In genomic region chr2:75751824-75752468, GRCh38 we compare ENCODE assay signal across 19 cellular contexts. TPM values are rescaled to one million over a fixed set of nuclear protein-coding genes. Genes with fewer than 3 reads are reported as not detected.
DNase-seq lines count a peak whose midpoint lies in the region; TF ChIP-seq lines count a peak whose summit lies in the region.
"Had no signal": no experiment of that assay in that cellular context is flagged by ENCODE, and none has a peak within 500 bp of the region (broad histone marks: within the 10 kb centered on the region; RNA-seq: fewer than 3 reads in every experiment).

No MANE protein-coding gene starts in this region.

- intact Hi-C loops in PC-9 (cut with micrococcal nuclease; ENCODE audit: unreplicated experiment), result no loop called here

- no peak overlapping the region for H2BK15ac ChIP-seq in H9 (ENCODE audit: low read depth, low read length)

- CTCF ChIA-PET in PC-9 (lab: Charles Lee), result no interaction called here

- H3T11ph ChIP-seq in H9 (ENCODE audit: low read length), result no peak overlapping the region

- no peaks in the 10 kb centered on the region for H3K36me3 Mint-ChIP-seq in H9 (ENCODE audit: insufficient read depth in 1 of 3, low read depth in 3 of 3)
- H3K36me3 Mint-ChIP-seq: CD4-positive, alpha-beta memory T cell had no signal

- no TSS peak for BruUV-seq in PC-9 (replicated peaks; lab: Mats Ljungman, UMichigan)

- TF ChIP-seq CTCF in H9 (conservative IDR thresholded peaks at IDR 0.05), result no peak
- no peak for TF ChIP-seq CTCF in PC-9 (conservative IDR thresholded peaks at IDR 0.05)

- no peaks in the 10 kb centered on the region for H3K27me3 Mint-ChIP-seq in H9 (ENCODE audit: low read depth)

- H3K4me3 ChIP-seq in ectodermal cell (ENCODE audit: insufficient read depth, low read depth, low read length) (no peak overlapping the region), PC-9 (no peak overlapping the region)
- H3K4me3 ChIP-seq: A549, BLaER1, GM23248 had no signal

- H3F3A ChIP-seq in PC-9 (ENCODE audit: insufficient read depth, low read depth), result no peaks in the 10 kb centered on the region

- H3K9me3 Mint-ChIP-seq in H9, result no peaks in the 10 kb centered on the region

- no peaks in the 10 kb centered on the region for H3K9me2 ChIP-seq in PC-9 (ENCODE audit: insufficient read depth)

- H4K91ac ChIP-seq in H9 (ENCODE audit: insufficient read length, low read depth, low read length), result no peak overlapping the region

- no peaks in the 10 kb centered on the region for H3K79me2 ChIP-seq in H9 (ENCODE audit: insufficient read depth, low read length)
- no peaks in the 10 kb centered on the region for H3K79me2 ChIP-seq in PC-9 (ENCODE audit: low read depth)

- no peaks in the 10 kb centered on the region for H3K79me1 ChIP-seq in H9 (ENCODE audit: insufficient read depth, low read depth, low read length, poor library complexity, severe bottlenecking)

- H2BK120ac ChIP-seq in H9 (ENCODE audit: low read depth, low read length, poor library complexity, severe bottlenecking), result no peak overlapping the region

- H3K27me3 ChIP-seq in H9 (ENCODE audit: insufficient read depth, low read length) (no peaks in the 10 kb centered on the region), ectodermal cell (ENCODE audit: control insufficient read depth, insufficient read depth, low read length, poor library complexity, severe bottlenecking) (no peaks in the 10 kb centered on the region), PC-9 (ENCODE audit: insufficient read depth, low read depth) (peaks cover 4% of the 10 kb centered on the region; the same call in 1 of the 2 replicates)
- H3K27me3 ChIP-seq: BLaER1 had no signal

- no peak overlapping the region for H3K27ac ChIP-seq in H9 (ENCODE audit: insufficient read length, low read depth, low read length)
- H3K27ac ChIP-seq in ectodermal cell (ENCODE audit: insufficient read depth, low read depth, low read length, poor library complexity, severe bottlenecking), result peak overlapping the region; percentile 19
- H3K27ac ChIP-seq in PC-9, result no peak overlapping the region
- H3K27ac ChIP-seq: A549, BLaER1, GM23248, KMS-11 had no signal

- no peak overlapping the region for H2AK5ac ChIP-seq in H9 (ENCODE audit: insufficient read length, low read length)

- POLR2A ChIA-PET in PC-9 (lab: Charles Lee; ENCODE audit: unreplicated experiment), result no interaction called here

- no peak overlapping the region for H4K8ac ChIP-seq in H9 (replicated peaks; ENCODE audit: insufficient read length, low read depth, low read length)

- no peaks in the 10 kb centered on the region for H3K23me2 ChIP-seq in H9 (ENCODE audit: insufficient read length, low read depth, low read length, poor library complexity, severe bottlenecking)

- no peak overlapping the region for H3K9ac ChIP-seq in H9 (ENCODE audit: extremely low read depth, insufficient read length, low read length)
- H3K9ac ChIP-seq: BLaER1, GM23248, KMS-11 had no signal

- no peak overlapping the region for H3K14ac ChIP-seq in H9 (ENCODE audit: insufficient read depth, low read length)

- H4K20me1 ChIP-seq in H9 (ENCODE audit: control insufficient read depth, insufficient read depth, insufficient read length) (no peaks in the 10 kb centered on the region), PC-9 (ENCODE audit: insufficient read depth) (no peaks in the 10 kb centered on the region)
- H4K20me1 ChIP-seq: BLaER1 had no signal

- no peak overlapping the region for H4K5ac ChIP-seq in H9 (ENCODE audit: insufficient read length, low read depth, low read length)

- no peak overlapping the region for H2BK5ac ChIP-seq in H9 (ENCODE audit: insufficient read length, low read length)

- H3K27ac Mint-ChIP-seq in H9, result peak overlapping the region in 2 of 3 experiments; percentile 19 to 95; a peak in 3 of 7 replicates
- H3K27ac Mint-ChIP-seq: CD4-positive, alpha-beta memory T cell had no signal

- H3K18ac ChIP-seq in H9 (ENCODE audit: insufficient read length, low read depth, low read length), result no peak overlapping the region

- H3K4ac ChIP-seq in H9 (ENCODE audit: low read depth, low read length), result no peak overlapping the region

- no peak overlapping the region for H2AFZ ChIP-seq in H9 (ENCODE audit: low read length)
- H2AFZ ChIP-seq in PC-9, result no peak overlapping the region
- H2AFZ ChIP-seq: GM23248 had no signal

- H3K4me2 ChIP-seq in H9 (ENCODE audit: insufficient read depth, insufficient read length, low read length), result no peak overlapping the region
- no peak overlapping the region for H3K4me2 ChIP-seq in PC-9
- H3K4me2 ChIP-seq: A549, BLaER1, KMS-11 had no signal

- no CpG with 5 or more reads among the region's 5 CpGs for WGBS in H9 (ENCODE audit: extremely low coverage, insufficient read length, low lambda C conversion rate)
- WGBS in ectodermal cell, 2 experiments, result 70 to 85% methylated on average over 4 to 5 of the region's 5 CpGs

- H3K36me3 ChIP-seq in ectodermal cell (ENCODE audit: control insufficient read depth, insufficient read depth, low read length) (no peaks in the 10 kb centered on the region), PC-9 (ENCODE audit: low read depth) (no peaks in the 10 kb centered on the region)
- H3K36me3 ChIP-seq: BLaER1 had no signal

- peaks cover 26 to 31% of the 10 kb centered on the region in 2 experiments for H3K4me1 Mint-ChIP-seq in H9
- H3K4me1 Mint-ChIP-seq: CD4-positive, alpha-beta memory T cell had no signal

- no peak overlapping the region for H3K56ac ChIP-seq in H9 (ENCODE audit: insufficient read length, low read depth, low read length)

- H3K23ac ChIP-seq in H9 (ENCODE audit: insufficient read length, low read depth, low read length), result no peak overlapping the region

- no peaks in the 10 kb centered on the region for H3K9me3 ChIP-seq in H9 (ENCODE audit: control insufficient read depth, low read depth, low read length)
- no peaks in the 10 kb centered on the region for H3K9me3 ChIP-seq in ectodermal cell (ENCODE audit: control insufficient read depth, low read length)
- no peaks in the 10 kb centered on the region for H3K9me3 ChIP-seq in PC-9 (ENCODE audit: insufficient read depth, low read depth)
- H3K9me3 ChIP-seq: A549 had no signal

- H2BK12ac ChIP-seq in H9 (ENCODE audit: insufficient read length, low read depth, low read length), result no peak overlapping the region

- H3K4me1 ChIP-seq in H9 (ENCODE audit: insufficient read depth, low read length) (peaks cover 2% of the 10 kb centered on the region; the same call in 1 of the 2 replicates), ectodermal cell (ENCODE audit: control insufficient read depth, insufficient read depth, low read length) (peaks cover 12% of the 10 kb centered on the region), PC-9 (replicated peaks; ENCODE audit: insufficient read depth) (no peaks in the 10 kb centered on the region)
- H3K4me1 ChIP-seq: A549, BLaER1 had no signal

- no peak overlapping the region for H3K4me3 Mint-ChIP-seq in H9
- H3K4me3 Mint-ChIP-seq: CD4-positive, alpha-beta memory T cell had no signal

- H2BK20ac ChIP-seq in H9 (ENCODE audit: low read depth, low read length, poor library complexity, severe bottlenecking), result no peak overlapping the region

- DNase-seq in DMS79 treated with DMSO at 0.1 percent for 48 hours (lab: John Stamatoyannopoulos, UW), result peak; percentile 77
- no peak for DNase-seq in H9
- peak; percentile 25 for DNase-seq in NCI-H524 treated with DMSO at 0.1 percent for 48 hours (lab: John Stamatoyannopoulos, UW)
- DNase-seq in T-helper 1 cell, result no peak
- no peak for DNase-seq in PC-9
- no peak for DNase-seq in NCI-H2171 (lab: John Stamatoyannopoulos, UW)
- no peak for DNase-seq in AG20443 (ENCODE audit: low spot score)
- DNase-seq: CD4-positive, alpha-beta memory T cell; DMS53; GM23248; NCI-H187 treated with DMSO at 0.1 percent for 48 hours; NCI-H446 treated with DMSO at 0.1 percent for 48 hours; NCI-H748 treated with DMSO at 0.1 percent for 48 hours; Right ventricle myocardium superior; SW 1271 had no signal

RNA-seq across cellular contexts. Expression of gene GCFC2, which starts 41.2 kb away (rescaled TPM):
- total RNA-seq in H9 (2021) (17.1 and 18.3 TPM in 2 replicates), PC-9 (2021) (15.7 and 20.0 TPM in 2 replicates)
- 28.4 TPM for polyA plus RNA-seq in ectodermal cell (2013, experiment 1 of 4)
- 30.5 TPM for polyA plus RNA-seq in ectodermal cell (2013, experiment 2 of 4)
- polyA plus RNA-seq in ectodermal cell (2013, experiment 3 of 4), result 21.4 TPM
- 22.5 TPM for polyA plus RNA-seq in ectodermal cell (2013, experiment 4 of 4)

Comparison
In these comparisons a context has a peak if more than half of its experiments do, and no peak if none do; other contexts are left out.
1. DNase-seq: peak in DMS79 treated with DMSO at 0.1 percent for 48 hours (single experiment) and NCI-H524 treated with DMSO at 0.1 percent for 48 hours (single experiment); none in H9 (single experiment), T-helper 1 cell (0 of 5), PC-9 (0 of 2), NCI-H2171 (single experiment) and AG20443 (single experiment).